9 cellular contexts compared by ENCODE assay signal in genomic region chr2:27720004-27720551, GRCh38. TPM values are rescaled to one million over a fixed set of nuclear protein-coding genes. Genes with fewer than 3 reads are reported as not detected.
DNase-seq lines count a peak whose midpoint lies in the region; ATAC-seq and TF ChIP-seq lines count a peak whose summit lies in the region.
"Had no signal": no experiment of that assay in that cellular context is flagged by ENCODE, and none has a peak within 500 bp of the region (broad histone marks: within the 10 kb centered on the region; RNA-seq: fewer than 3 reads in every experiment).

No MANE protein-coding gene starts in this region.

- no peaks in the 10 kb centered on the region for H4K20me1 ChIP-seq in fibroblast of lung (ENCODE audit: control insufficient read depth, extremely low read depth, insufficient read depth, low read length)

- DNase-seq in DMS153 (lab: John Stamatoyannopoulos, UW): peak; percentile 24
- no peak for DNase-seq in DMS153 treated with DMSO at 0.1 percent for 48 hours (lab: John Stamatoyannopoulos, UW; ENCODE audit: unreplicated experiment)
- peak; percentile 41 to 58 for DNase-seq in activated CD4-positive, alpha-beta T cell treated with anti-CD3 and anti-CD28 coated beads for 24 hours (ENCODE audit: low read depth in 2 of 2)
- DNase-seq in fibroblast of lung (ENCODE audit: low read depth in 2 of 2): peak; percentile 96
- peak; percentile 47 to 68 for DNase-seq in stimulated activated CD4-positive, alpha-beta T cell treated with anti-CD3 and anti-CD28 coated beads, Interleukin-4, amount 100 ng/mL, for 4 hours
- DNase-seq in NCI-H2081 (lab: John Stamatoyannopoulos, UW): no peak
- DNase-seq in neuronal stem cell (ENCODE audit: low spot score): no peak

- WGBS in neuronal stem cell (ENCODE audit: extremely low coverage in 2 of 2, insufficient read length in 2 of 2, insufficient replicate concordance in 1 of 2), 2 donors: no CpG with 5 or more reads among the region's 7 CpGs

- H3K4me1 ChIP-seq in fibroblast of lung (ENCODE audit: control insufficient read depth, extremely low read depth, insufficient read depth, low read length): peaks cover 35% of the 10 kb centered on the region
- H3K4me1 ChIP-seq in neuronal stem cell (ENCODE audit: control insufficient read depth in 2 of 2, insufficient read depth in 1 of 2, low read depth in 1 of 2, low read length in 2 of 2): peaks cover 18 to 23% of the 10 kb centered on the region in 2 donors

- H3K79me1 ChIP-seq in neuronal stem cell (ENCODE audit: low read depth, low read length): no peaks in the 10 kb centered on the region

- H4K8ac ChIP-seq in neuronal stem cell (ENCODE audit: low read depth, low read length): no peak overlapping the region

- no peak overlapping the region for H2BK120ac ChIP-seq in neuronal stem cell (ENCODE audit: low read depth, low read length)

- H2BK15ac ChIP-seq in neuronal stem cell (ENCODE audit: low read length): no peak overlapping the region

- H2AFZ ChIP-seq in fibroblast of lung (ENCODE audit: low read length) (no peak overlapping the region), neuronal stem cell (ENCODE audit: low read length) (no peak overlapping the region)

- H3K27me3 ChIP-seq in fibroblast of lung (ENCODE audit: control insufficient read depth, insufficient read depth, low read length) (no peaks in the 10 kb centered on the region), neuronal stem cell (ENCODE audit: control insufficient read depth in 3 of 3, insufficient read depth in 3 of 3, low read depth in 1 of 3, low read length in 3 of 3) (peaks cover 0 to 31% (median 4%) of the 10 kb centered on the region in 3 experiments)

- H3K27ac ChIP-seq in fibroblast of lung (ENCODE audit: insufficient read depth, low read length): peak overlapping the region; percentile 65
- no peak overlapping the region for H3K27ac ChIP-seq in neuronal stem cell (replicated peaks; ENCODE audit: low read length)
- H3K27ac ChIP-seq: SK-N-MC had no signal

- H3K23ac ChIP-seq in neuronal stem cell (ENCODE audit: low read depth, low read length, poor library complexity): no peak overlapping the region

- no peak overlapping the region for H3K18ac ChIP-seq in neuronal stem cell (ENCODE audit: low read length)

- H3K36me3 ChIP-seq in fibroblast of lung (ENCODE audit: control insufficient read depth, insufficient read depth, low read length): no peaks in the 10 kb centered on the region
- no peaks in the 10 kb centered on the region for H3K36me3 ChIP-seq in neuronal stem cell (replicated peaks in 1 of 2; ENCODE audit: control insufficient read depth in 2 of 2, insufficient read depth in 2 of 2, low read length in 2 of 2)

- H2BK12ac ChIP-seq in neuronal stem cell (ENCODE audit: low read length): no peak overlapping the region

- ATAC-seq in GM18867 (IDR thresholded peaks at IDR 0.05; ENCODE audit: unreplicated experiment): no peak

- H3K4me2 ChIP-seq in fibroblast of lung (ENCODE audit: extremely low read depth, insufficient read depth, low read length) (no peak overlapping the region), neuronal stem cell (ENCODE audit: insufficient read depth, low read length, poor library complexity, severe bottlenecking) (no peak overlapping the region)

- no peak overlapping the region for H3K4ac ChIP-seq in neuronal stem cell (ENCODE audit: low read length)

- H2BK5ac ChIP-seq in neuronal stem cell (ENCODE audit: low read length): no peak overlapping the region

- H3K9ac ChIP-seq in fibroblast of lung (ENCODE audit: insufficient read depth, low read length) (no peak overlapping the region), neuronal stem cell (ENCODE audit: low read depth, low read length, poor library complexity) (no peak overlapping the region)

- H3K4me3 ChIP-seq in fibroblast of lung (replicated peaks in 1 of 4; ENCODE audit: control extremely low read depth in 1 of 4, insufficient read depth in 1 of 4, low read depth in 3 of 4, low read length in 4 of 4) (no peak overlapping the region), neuronal stem cell (ENCODE audit: low read length in 2 of 2) (no peak overlapping the region)
- H3K4me3 ChIP-seq: SK-N-MC had no signal

- TF ChIP-seq CTCF in fibroblast of lung (conservative IDR thresholded peaks at IDR 0.05 in 1 of 2, IDR thresholded peaks at IDR 0.05 in 1 of 2; ENCODE audit: low read depth in 1 of 2, low read length in 2 of 2): no peak

- no peak overlapping the region for H4K91ac ChIP-seq in neuronal stem cell (ENCODE audit: low read depth, low read length, poor library complexity)

- no peak overlapping the region for H3K14ac ChIP-seq in neuronal stem cell (ENCODE audit: low read length)

- H3K9me3 ChIP-seq in fibroblast of lung (ENCODE audit: control insufficient read depth, insufficient read depth, low read depth, low read length) (no peaks in the 10 kb centered on the region), neuronal stem cell (replicated peaks in 1 of 2; ENCODE audit: control insufficient read depth in 2 of 2, insufficient read depth in 1 of 2, low read depth in 1 of 2, low read length in 2 of 2) (no peaks in the 10 kb centered on the region)

- no peaks in the 10 kb centered on the region for H3K79me2 ChIP-seq in fibroblast of lung (ENCODE audit: control insufficient read depth, insufficient read depth, low read length)

- no peak overlapping the region for H2AK5ac ChIP-seq in neuronal stem cell (ENCODE audit: low read depth, low read length)

RNA-seq across cellular contexts. Expression of gene MRPL33, which starts 51.4 kb away (rescaled TPM):
- total RNA-seq in fibroblast of lung: 64.5 and 85.9 TPM in 2 replicates
- polyA plus RNA-seq in fibroblast of lung: 144 and 178 TPM in 2 replicates
- 166 and 235 TPM in 2 replicates for polyA plus RNA-seq in fibroblast of lung (2012)
- polyA minus RNA-seq in fibroblast of lung (ENCODE audit: low replicate concordance): 6.7 TPM in 1 of 2 replicates, not detected in the other
- polyA plus RNA-seq in neuronal stem cell (2013, experiment 1 of 2): 419 TPM
- polyA plus RNA-seq in neuronal stem cell (2013, experiment 2 of 2): 412 TPM

RNA-seq across cellular contexts. Expression of gene SLC4A1AP, which starts 56.4 kb away (rescaled TPM):
- 25.2 and 28.4 TPM in 2 replicates for total RNA-seq in fibroblast of lung
- polyA plus RNA-seq in fibroblast of lung: 15.2 and 17.7 TPM in 2 replicates
- 16.3 and 20.7 TPM in 2 replicates for polyA plus RNA-seq in fibroblast of lung (2012)
- 5.4 and 6.2 TPM in 2 replicates for polyA minus RNA-seq in fibroblast of lung (ENCODE audit: low replicate concordance)
- 19.7 TPM for polyA plus RNA-seq in neuronal stem cell (2013, experiment 1 of 2)
- 19.8 TPM for polyA plus RNA-seq in neuronal stem cell (2013, experiment 2 of 2)

RNA-seq across cellular contexts. Expression of gene SUPT7L, which starts 56.7 kb away (rescaled TPM):
- 18.5 and 27.2 TPM in 2 replicates for total RNA-seq in fibroblast of lung
- 28.5 and 29.9 TPM in 2 replicates for polyA plus RNA-seq in fibroblast of lung
- 20.0 and 21.3 TPM in 2 replicates for polyA plus RNA-seq in fibroblast of lung (2012)
- polyA minus RNA-seq in fibroblast of lung (ENCODE audit: low replicate concordance): 18.2 and 21.5 TPM in 2 replicates
- 22.5 TPM for polyA plus RNA-seq in neuronal stem cell (2013, experiment 1 of 2)
- polyA plus RNA-seq in neuronal stem cell (2013, experiment 2 of 2): 22.3 TPM

Comparison
In these comparisons a context has a peak if more than half of its experiments do, and no peak if none do; other contexts are left out.
1. DNase-seq: peak in DMS153 (single experiment), activated CD4-positive, alpha-beta T cell treated with anti-CD3 and anti-CD28 coated beads for 24 hours (2 of 2), fibroblast of lung (2 of 2) and stimulated activated CD4-positive, alpha-beta T cell treated with anti-CD3 and anti-CD28 coated beads, Interleukin-4, amount 100 ng/mL, for 4 hours (2 of 2); none in DMS153 treated with DMSO at 0.1 percent for 48 hours (single experiment), NCI-H2081 (0 of 2) and neuronal stem cell (single experiment).